In genomic region chr2:97953867-97954266, GRCh38 we compare ENCODE assay signal across 15 cellular contexts.
"Had no signal": no experiment of that assay in that cellular context is flagged by ENCODE, and none has a peak within 500 bp of the region (broad histone marks: within the 10 kb centered on the region; RNA-seq: fewer than 3 reads in every experiment).

No MANE protein-coding gene starts in this region.

- H3K9ac ChIP-seq: parathyroid adenoma had no signal

- H3K36me3 ChIP-seq: heart left ventricle, sigmoid colon had no signal

- H3K9me3 Mint-ChIP-seq: mesothelial cell of epicardium had no signal

- H3K27me3 Mint-ChIP-seq: activated CD8-positive, alpha-beta memory T cell treated with anti-CD3 and anti-CD28 coated beads, Interleukin-2, amount 10 ng/mL, durations not matched to agents 7 days and 5 days; effector memory CD8-positive, alpha-beta T cell had no signal

- ATAC-seq: activated CD8-positive, alpha-beta memory T cell treated with anti-CD3 and anti-CD28 coated beads, Interleukin-2, amount 10 ng/mL, durations not matched to agents 7 days and 5 days; effector memory CD8-positive, alpha-beta T cell; heart left ventricle had no signal

- H3K27ac Mint-ChIP-seq: activated CD8-positive, alpha-beta memory T cell treated with anti-CD3 and anti-CD28 coated beads, Interleukin-2, amount 10 ng/mL, durations not matched to agents 7 days and 5 days; activated T-helper 2 cell treated with anti-CD3 and anti-CD28 coated beads, Interferon-gamma antibody, Interleukin-2, Interleukin-4, amounts not matched to agents 10 μg/mL and 5 μg/mL and 100 μg/mL, durations not matched to agents 14 hours and 24 hours and 36 hours; effector memory CD8-positive, alpha-beta T cell; mesothelial cell of epicardium had no signal

- DNase-seq: activated CD4-positive, alpha-beta T cell treated with anti-CD3 and anti-CD28 coated beads, Interleukin-2, amount 50 U/mL, for 48 hours; activated CD8-positive, alpha-beta memory T cell treated with anti-CD3 and anti-CD28 coated beads, Interleukin-2, amount 10 ng/mL, durations not matched to agents 7 days and 5 days; activated naive CD4-positive, alpha-beta T cell treated with anti-CD3 and anti-CD28 coated beads, Interleukin-2, amount 50 U/mL, for 16 hours; activated T-cell treated with anti-CD3 and anti-CD28 coated beads, Interleukin-2, amount 50 U/mL, for 1 hour; effector memory CD8-positive, alpha-beta T cell; heart left ventricle; sigmoid colon; stimulated activated CD4-positive, alpha-beta T cell treated with anti-CD3 and anti-CD28 coated beads, Interleukin-1b, Interleukin-23, amount 100 ng/mL, for 48 hours; T-helper 1 cell had no signal

- FAIRE-seq: frontal cortex, urothelium cell line had no signal

- H3K4me3 ChIP-seq: heart left ventricle, sigmoid colon had no signal

- H3K27ac ChIP-seq: epithelial cell of prostate, heart left ventricle, parathyroid adenoma, sigmoid colon had no signal

- H3K4me3 Mint-ChIP-seq: activated CD8-positive, alpha-beta memory T cell treated with anti-CD3 and anti-CD28 coated beads, Interleukin-2, amount 10 ng/mL, durations not matched to agents 7 days and 5 days; effector memory CD8-positive, alpha-beta T cell; mesothelial cell of epicardium had no signal

- H3K27me3 ChIP-seq: heart left ventricle, sigmoid colon had no signal

- H3K9me3 ChIP-seq: heart left ventricle, sigmoid colon had no signal

- H3K36me3 Mint-ChIP-seq: mesothelial cell of epicardium had no signal

- H2AFZ ChIP-seq: parathyroid adenoma had no signal
